16 cellular contexts compared by ENCODE assay signal in genomic region chr2:6881516-6881915, GRCh38. TPM values are rescaled to one million over a fixed set of nuclear protein-coding genes. Genes with fewer than 3 reads are reported as not detected.
DNase-seq lines count a peak whose midpoint lies in the region; ATAC-seq lines count a peak whose summit lies in the region.
"Had no signal": no experiment of that assay in that cellular context is flagged by ENCODE, and none has a peak within 500 bp of the region (broad histone marks: within the 10 kb centered on the region; RNA-seq: fewer than 3 reads in every experiment).

No MANE protein-coding gene starts in this region.

- H3K9me3 ChIP-seq in KOPT-K1 (ENCODE audit: insufficient read depth, low read length, poor library complexity, severe bottlenecking) = no peaks in the 10 kb centered on the region
- H3K9me3 ChIP-seq in naive thymus-derived CD4-positive, alpha-beta T cell (ENCODE audit: control insufficient read depth in 2 of 3, low read length in 3 of 3) = no peaks in the 10 kb centered on the region
- H3K9me3 ChIP-seq: BLaER1 treated with 17β-estradiol and CSF1 and Interleukin-3, amounts not matched to agents 10 nM and 100 nM had no signal

- H3K9me3 Mint-ChIP-seq in activated CD4-positive, alpha-beta T cell treated with anti-CD3 and anti-CD28 coated beads for 36 hours (ENCODE audit: low read depth) = no peaks in the 10 kb centered on the region
- no peaks in the 10 kb centered on the region for H3K9me3 Mint-ChIP-seq in activated naive CD8-positive, alpha-beta T cell (ENCODE audit: low read depth)
- no peaks in the 10 kb centered on the region for H3K9me3 Mint-ChIP-seq in activated naive CD8-positive, alpha-beta T cell treated with anti-CD3 and anti-CD28 coated beads, Interleukin-2, amount 50 U/mL, for 24 hours
- H3K9me3 Mint-ChIP-seq in naive thymus-derived CD4-positive, alpha-beta T cell = no peaks in the 10 kb centered on the region
- H3K9me3 Mint-ChIP-seq: CD8-positive, alpha-beta memory T cell had no signal

- POLR2A ChIA-PET in activated CD4-positive, alpha-beta T cell treated with anti-CD3 and anti-CD28 coated beads for 36 hours (lab: Charles Lee) = no interaction called here
- POLR2A ChIA-PET in naive thymus-derived CD4-positive, alpha-beta T cell (lab: Charles Lee) = interaction anchor here (0.7 to 7.6 kb wide), 3 partner anchors 11 to 33 kb away, joined by 3 to 94 read pairs (median 70); partner anchors contain the start of genes CMPK2 and RNF144A

- no peak overlapping the region for H3K4me3 Mint-ChIP-seq in activated CD4-positive, alpha-beta T cell treated with anti-CD3 and anti-CD28 coated beads for 36 hours
- peak overlapping the region; percentile 78 for H3K4me3 Mint-ChIP-seq in activated naive CD8-positive, alpha-beta T cell
- no peak overlapping the region for H3K4me3 Mint-ChIP-seq in activated naive CD8-positive, alpha-beta T cell treated with anti-CD3 and anti-CD28 coated beads, Interleukin-2, amount 50 U/mL, for 24 hours
- H3K4me3 Mint-ChIP-seq in naive thymus-derived CD4-positive, alpha-beta T cell = peak overlapping the region in 5 of 10 donors; percentile 74 to 90 (median 86)

- H3K4me3 ChIP-seq in naive thymus-derived CD4-positive, alpha-beta T cell (ENCODE audit: low read length) = no peak overlapping the region
- H3K4me3 ChIP-seq: BLaER1 treated with 17β-estradiol and CSF1 and Interleukin-3, amounts not matched to agents 10 nM and 100 nM had no signal

- H3K4me1 ChIP-seq in naive thymus-derived CD4-positive, alpha-beta T cell (ENCODE audit: control insufficient read depth in 2 of 2, insufficient read depth in 2 of 2, low read length in 2 of 2) = peaks cover 20 to 47% of the 10 kb centered on the region in 2 donors

- ATAC-seq in activated CD4-positive, alpha-beta T cell treated with anti-CD3 and anti-CD28 coated beads for 36 hours = no peak
- no peak for ATAC-seq in activated naive CD8-positive, alpha-beta T cell treated with anti-CD3 and anti-CD28 coated beads, Interleukin-2, amount 50 U/mL, for 24 hours
- no peak for ATAC-seq in naive thymus-derived CD4-positive, alpha-beta T cell

- peaks cover 47% of the 10 kb centered on the region for H3K4me1 Mint-ChIP-seq in activated CD4-positive, alpha-beta T cell treated with anti-CD3 and anti-CD28 coated beads for 36 hours
- H3K4me1 Mint-ChIP-seq in activated naive CD8-positive, alpha-beta T cell (ENCODE audit: low read depth) = peaks cover 54% of the 10 kb centered on the region
- peaks cover 48% of the 10 kb centered on the region for H3K4me1 Mint-ChIP-seq in activated naive CD8-positive, alpha-beta T cell treated with anti-CD3 and anti-CD28 coated beads, Interleukin-2, amount 50 U/mL, for 24 hours
- H3K4me1 Mint-ChIP-seq in naive thymus-derived CD4-positive, alpha-beta T cell = peaks cover 30 to 72% (median 64%) of the 10 kb centered on the region in 7 donors

- DNase-seq in activated CD4-positive, alpha-beta T cell treated with anti-CD3 and anti-CD28 coated beads for 36 hours = no peak
- no peak for DNase-seq in activated CD4-positive, alpha-beta T cell treated with anti-CD3 and anti-CD28 coated beads for 48 hours
- DNase-seq in activated naive CD8-positive, alpha-beta T cell treated with anti-CD3 and anti-CD28 coated beads, Interleukin-2, amount 50 U/mL, for 24 hours = no peak
- no peak for DNase-seq in naive thymus-derived CD4-positive, alpha-beta T cell
- DNase-seq in hypothalamus (lab: John Stamatoyannopoulos, UW) (no peak), NCI-H226 (no peak)
- DNase-seq: CD8-positive, alpha-beta memory T cell; NCI-H1694; NCI-H2081 treated with DMSO at 0.1 percent for 48 hours; NCI-H510A treated with DMSO at 0.1 percent for 48 hours; NCI-H774; RPMI8226; SHP77 treated with DMSO at 0.1 percent for 48 hours had no signal

- no peaks in the 10 kb centered on the region for H3K27me3 ChIP-seq in naive thymus-derived CD4-positive, alpha-beta T cell (ENCODE audit: control insufficient read depth in 2 of 2, insufficient read depth in 2 of 2, low read length in 2 of 2)
- H3K27me3 ChIP-seq: BLaER1 treated with 17β-estradiol and CSF1 and Interleukin-3, amounts not matched to agents 10 nM and 100 nM had no signal

- peak overlapping the region; percentile 77 for H3K27ac Mint-ChIP-seq in activated CD4-positive, alpha-beta T cell treated with anti-CD3 and anti-CD28 coated beads for 36 hours
- H3K27ac Mint-ChIP-seq in activated naive CD8-positive, alpha-beta T cell = peak overlapping the region; percentile 85
- no peak overlapping the region for H3K27ac Mint-ChIP-seq in activated naive CD8-positive, alpha-beta T cell treated with anti-CD3 and anti-CD28 coated beads, Interleukin-2, amount 50 U/mL, for 24 hours
- peak overlapping the region; percentile 44 to 98 (median 83) for H3K27ac Mint-ChIP-seq in naive thymus-derived CD4-positive, alpha-beta T cell

- peaks cover 3% of the 10 kb centered on the region for H3K36me3 Mint-ChIP-seq in activated CD4-positive, alpha-beta T cell treated with anti-CD3 and anti-CD28 coated beads for 36 hours (ENCODE audit: low read depth)
- H3K36me3 Mint-ChIP-seq in activated naive CD8-positive, alpha-beta T cell = peaks cover 19% of the 10 kb centered on the region
- H3K36me3 Mint-ChIP-seq in activated naive CD8-positive, alpha-beta T cell treated with anti-CD3 and anti-CD28 coated beads, Interleukin-2, amount 50 U/mL, for 24 hours (ENCODE audit: low read depth) = no peaks in the 10 kb centered on the region
- H3K36me3 Mint-ChIP-seq in naive thymus-derived CD4-positive, alpha-beta T cell = peaks cover 13 to 61% (median 25%) of the 10 kb centered on the region in 5 donors

- no peaks in the 10 kb centered on the region for H3K27me3 Mint-ChIP-seq in activated CD4-positive, alpha-beta T cell treated with anti-CD3 and anti-CD28 coated beads for 36 hours
- no peaks in the 10 kb centered on the region for H3K27me3 Mint-ChIP-seq in activated naive CD8-positive, alpha-beta T cell
- no peaks in the 10 kb centered on the region for H3K27me3 Mint-ChIP-seq in activated naive CD8-positive, alpha-beta T cell treated with anti-CD3 and anti-CD28 coated beads, Interleukin-2, amount 50 U/mL, for 24 hours
- H3K27me3 Mint-ChIP-seq in naive thymus-derived CD4-positive, alpha-beta T cell = no peaks in the 10 kb centered on the region
- H3K27me3 Mint-ChIP-seq: CD8-positive, alpha-beta memory T cell had no signal

- peak overlapping the region; percentile 95 for H3K27ac ChIP-seq in KOPT-K1 (ENCODE audit: low read depth, low read length, poor library complexity, severe bottlenecking)
- no peak overlapping the region for H3K27ac ChIP-seq in naive thymus-derived CD4-positive, alpha-beta T cell (ENCODE audit: low read depth, low read length)
- H3K27ac ChIP-seq: BLaER1 treated with 17β-estradiol and CSF1 and Interleukin-3, amounts not matched to agents 10 nM and 100 nM had no signal

- H3K36me3 ChIP-seq in KOPT-K1 (ENCODE audit: insufficient read depth, low read length) = peaks cover 21% of the 10 kb centered on the region
- no peaks in the 10 kb centered on the region for H3K36me3 ChIP-seq in naive thymus-derived CD4-positive, alpha-beta T cell (ENCODE audit: control insufficient read depth in 2 of 3, insufficient read depth in 3 of 3, low read length in 3 of 3)
- H3K36me3 ChIP-seq: BLaER1 treated with 17β-estradiol and CSF1 and Interleukin-3, amounts not matched to agents 10 nM and 100 nM had no signal

- intact Hi-C loops in activated CD4-positive, alpha-beta T cell treated with anti-CD3 and anti-CD28 coated beads for 36 hours (cut with DNase I, micrococcal nuclease) = no loop called here
- intact Hi-C loops in naive thymus-derived CD4-positive, alpha-beta T cell (cut with micrococcal nuclease) = loop anchor here in 1 of 2 donors (5.0 kb wide), 1 partner anchor 1956 kb away; the partner anchor contains the start of gene KIDINS220

- CTCF ChIA-PET in activated CD4-positive, alpha-beta T cell treated with anti-CD3 and anti-CD28 coated beads for 36 hours (lab: Charles Lee) = interaction anchor here (3.2 kb wide), 1 partner anchor 15 kb away, joined by 19 read pairs; no protein-coding TSS in a partner anchor
- CTCF ChIA-PET in naive thymus-derived CD4-positive, alpha-beta T cell (lab: Charles Lee) = no interaction called here

RNA-seq across cellular contexts. Expression of gene RSAD2, which starts 3.9 kb away (rescaled TPM):
- total RNA-seq in activated CD4-positive, alpha-beta T cell treated with anti-CD3 and anti-CD28 coated beads for 36 hours = 10 to 100 TPM in 1 of 2 experiments, 1 to 10 TPM in 1; 8.1 to 10.2 TPM
- 10 to 100 TPM in 1 of 5 experiments, 1 to 10 TPM in 4; 5.0 to 72.6 (median 5.6) TPM for total RNA-seq in naive thymus-derived CD4-positive, alpha-beta T cell
- 10 to 100 TPM in 1 of 2 donors, 1 to 10 TPM in 1; 8.2 to 15.0 TPM for polyA plus RNA-seq in naive thymus-derived CD4-positive, alpha-beta T cell

RNA-seq across cellular contexts. Expression of gene CMPK2, which starts 15.8 kb away (rescaled TPM):
- 1 to 10 TPM; 6.2 to 8.7 TPM for total RNA-seq in activated CD4-positive, alpha-beta T cell treated with anti-CD3 and anti-CD28 coated beads for 36 hours
- 10 to 100 TPM in 1 of 5 experiments, 1 to 10 TPM in 4; 4.0 to 63.0 (median 6.6) TPM for total RNA-seq in naive thymus-derived CD4-positive, alpha-beta T cell
- 1 to 10 TPM; 5.0 to 8.7 TPM for polyA plus RNA-seq in naive thymus-derived CD4-positive, alpha-beta T cell

RNA-seq across cellular contexts. Expression of gene RNF144A, which starts 35.7 kb away (rescaled TPM):
- total RNA-seq in activated CD4-positive, alpha-beta T cell treated with anti-CD3 and anti-CD28 coated beads for 36 hours = 10 to 100 TPM; 38.6 to 42.7 TPM
- 10 to 100 TPM; 40.0 to 74.4 (median 61.2) TPM for total RNA-seq in naive thymus-derived CD4-positive, alpha-beta T cell
- 10 to 100 TPM; 21.2 to 23.5 TPM for polyA plus RNA-seq in naive thymus-derived CD4-positive, alpha-beta T cell
